In the genomic region with DNA sequence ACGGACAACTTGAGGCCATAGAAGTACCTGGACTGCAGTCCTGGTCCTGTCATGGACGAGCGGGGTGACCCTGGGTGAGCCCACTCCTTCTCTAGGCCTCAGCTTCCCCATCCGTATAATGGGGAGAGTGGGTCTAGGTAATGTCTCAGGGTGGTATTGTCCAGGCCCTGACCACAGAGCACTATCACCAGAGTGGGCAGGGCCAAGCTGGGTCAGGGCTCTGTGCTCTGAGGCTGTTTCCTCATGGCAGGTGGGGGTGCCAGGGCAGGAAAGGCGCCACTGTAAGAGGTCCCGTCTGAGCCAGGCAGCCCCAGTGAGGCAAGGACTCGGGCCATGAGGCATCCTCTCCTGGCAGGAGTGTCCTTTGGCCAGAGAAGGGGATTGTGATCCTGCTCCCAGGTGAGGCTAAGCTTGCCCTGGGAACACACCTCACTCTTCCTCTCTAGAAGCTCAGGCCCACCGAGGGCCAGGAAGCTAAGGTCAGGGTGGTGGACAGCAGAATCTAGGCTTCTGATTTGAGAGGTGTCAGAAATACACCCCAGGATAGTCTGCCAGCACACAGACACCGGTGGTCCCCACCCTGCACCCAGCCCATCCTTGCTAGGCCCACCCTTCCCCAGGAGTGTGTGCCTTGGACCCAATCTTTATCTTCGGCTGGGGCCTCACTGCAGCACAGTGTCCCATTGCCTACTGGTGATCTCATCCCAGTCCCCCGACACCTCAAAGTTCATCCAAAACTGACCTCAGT, we compare ENCODE assay signal across 22 cellular contexts. TPM values are rescaled to one million over a fixed set of nuclear protein-coding genes. Genes with fewer than 3 reads are reported as not detected.
DNase-seq lines count a peak whose midpoint lies in the region; ATAC-seq and TF ChIP-seq lines count a peak whose summit lies in the region.
"Had no signal": no experiment of that assay in that cellular context is flagged by ENCODE, and none has a peak within 500 bp of the region (broad histone marks: within the 10 kb centered on the region; RNA-seq: fewer than 3 reads in every experiment).

No MANE protein-coding gene starts in this region.

- no peak overlapping the region for H4K91ac ChIP-seq in IMR-90 (ENCODE audit: insufficient read depth, low read depth, low read length)

- H3K56ac ChIP-seq in IMR-90 (ENCODE audit: extremely low read depth, insufficient read depth, low read length): no peak overlapping the region

- no peak overlapping the region for H2BK15ac ChIP-seq in IMR-90 (ENCODE audit: low read depth, low read length)

- POLR2A ChIA-PET in IMR-90 (lab: Charles Lee; ENCODE audit: unreplicated experiment): no interaction called here

- in situ Hi-C loops in IMR-90 (cut with MboI; ENCODE audit: low sequenced_read_pairs): no loop called here

- H3K18ac ChIP-seq in IMR-90 (ENCODE audit: low read depth, low read length): no peak overlapping the region

- TF ChIP-seq POLR2A in IMR-90 (IDR thresholded peaks at IDR 0.05; ENCODE audit: low read depth, low read length): no peak

- H3K27me3 ChIP-seq in IMR-90 (ENCODE audit: control insufficient read depth, insufficient read depth, low read length) (peaks cover 9% of the 10 kb centered on the region), lower lobe of right lung (ENCODE audit: low read depth) (no peaks in the 10 kb centered on the region), skeletal muscle tissue (ENCODE audit: control insufficient read depth in 3 of 3, insufficient read depth in 3 of 3, low read length in 3 of 3) (no peaks in the 10 kb centered on the region)

- H3K79me1 ChIP-seq in IMR-90 (ENCODE audit: low read depth in 1 of 2, low read length in 2 of 2): peaks cover under 1 to 3% of the 10 kb centered on the region in 2 experiments; a peak in 2 of 4 replicates

- H3K9me3 ChIP-seq in IMR-90 (ENCODE audit: control insufficient read depth, insufficient read depth, low read length) (no peaks in the 10 kb centered on the region), lower lobe of right lung (no peaks in the 10 kb centered on the region), skeletal muscle tissue (ENCODE audit: control insufficient read depth in 3 of 3, low read length in 3 of 3) (no peaks in the 10 kb centered on the region)

- DNase-seq in IMR-90: no peak
- DNase-seq in coronary artery (ENCODE audit: low spot score): peak; percentile 69
- DNase-seq in lower lobe of right lung: no peak
- DNase-seq in middle frontal gyrus (ENCODE audit: extremely low spot score, low spot score): no peak
- no peak for DNase-seq in activated CD4-positive, CD25-positive, alpha-beta regulatory T cell (lab: John Stamatoyannopoulos, UW)
- no peak for DNase-seq in NOMO-1 (lab: John Stamatoyannopoulos, UW; ENCODE audit: unreplicated experiment in 2 of 2)
- DNase-seq in activated gamma-delta T cell treated with Interleukin-2 at 50 U/mL for 16 hours: no peak
- DNase-seq: activated CD4-positive, alpha-beta T cell treated with anti-CD3 and anti-CD28 coated beads, Interleukin-2, amount 50 U/mL, for 1 hour; CD8-positive, alpha-beta T cell; central memory CD4-positive, alpha-beta T cell; GF-D8; KG1; NCI-H1694; NCI-H748 treated with DMSO at 0.1 percent for 48 hours; nucleus accumbens; retina; SIG-M5; stimulated activated CD4-positive, alpha-beta T cell treated with anti-CD3 and anti-CD28 coated beads, Interleukin-15, amount 100 ng/mL, for 24 hours had no signal

- H3K4me3 ChIP-seq in IMR-90 (ENCODE audit: insufficient read depth, low read depth, low read length): no peak overlapping the region
- H3K4me3 ChIP-seq in coronary artery: no peak overlapping the region
- H3K4me3 ChIP-seq in lower lobe of right lung: no peak overlapping the region
- peak overlapping the region; percentile 15 to 58 (median 20) for H3K4me3 ChIP-seq in skeletal muscle tissue (ENCODE audit: low read length in 3 of 3)

- H2BK5ac ChIP-seq in IMR-90 (ENCODE audit: low read depth, low read length, poor library complexity, severe bottlenecking): no peak overlapping the region

- 0 out of 2 replicates have a peak overlapping the region, but pooled peaks have one; percentile 8 for H2BK20ac ChIP-seq in IMR-90 (ENCODE audit: low read depth, low read length)

- H4K20me1 ChIP-seq in IMR-90 (ENCODE audit: insufficient read depth, low read length): peaks cover under 1% of the 10 kb centered on the region

- peak overlapping the region; percentile 40; the same call in 1 of the 2 replicates for H3K4ac ChIP-seq in IMR-90 (ENCODE audit: low read depth, low read length)

- peak overlapping the region; percentile 38 for H2AFZ ChIP-seq in IMR-90 (replicated peaks; ENCODE audit: low read length, poor library complexity)

- TF ChIP-seq RAD21 in IMR-90 (IDR thresholded peaks at IDR 0.05; ENCODE audit: low read length): no peak

- H3K36me3 ChIP-seq in IMR-90 (ENCODE audit: control insufficient read depth, insufficient read depth, low read length): peaks cover 3% of the 10 kb centered on the region; the same call in 1 of the 2 replicates
- no peaks in the 10 kb centered on the region for H3K36me3 ChIP-seq in lower lobe of right lung
- H3K36me3 ChIP-seq in skeletal muscle tissue (ENCODE audit: control insufficient read depth in 3 of 3, insufficient read depth in 3 of 3, low read length in 3 of 3): no peaks in the 10 kb centered on the region

- H3K9ac ChIP-seq in IMR-90 (ENCODE audit: low read depth, low read length) (no peak overlapping the region), skeletal muscle tissue (ENCODE audit: low read depth in 1 of 3, low read length in 3 of 3) (peak overlapping the region; percentile 77 to 100 (median 84))

- H2AK5ac ChIP-seq in IMR-90 (ENCODE audit: low read depth, low read length): peak overlapping the region; percentile 37; the same call in 1 of the 2 replicates

- no peak overlapping the region for H3K14ac ChIP-seq in IMR-90 (replicated peaks; ENCODE audit: low read depth, low read length)

- intact Hi-C loops in IMR-90 (cut with micrococcal nuclease): loop anchor here (5.0 kb wide), 1 partner anchor 188 kb away; a partner anchor contains a TSS
- intact Hi-C loops in lower lobe of right lung (cut with DNase I): loop anchor here (5.0 kb wide), 1 partner anchor 97 kb away; no protein-coding TSS in a partner anchor

- H4K5ac ChIP-seq in IMR-90 (ENCODE audit: low read depth, low read length): 0 out of 2 replicates have a peak overlapping the region, but pooled peaks have one; percentile 5

- ATAC-seq in IMR-90 (ENCODE audit: low read depth) (no peak), lower lobe of right lung (peak in 1 of 2 donors; percentile 4)
- ATAC-seq: CD8-positive, alpha-beta T cell had no signal

- H3K4me2 ChIP-seq in IMR-90 (ENCODE audit: low read depth, low read length): no peak overlapping the region

- H3K23ac ChIP-seq in IMR-90 (ENCODE audit: low read depth, low read length): peak overlapping the region; percentile 9; the same call in 1 of the 2 replicates

- no peak overlapping the region for H3K27ac ChIP-seq in IMR-90 (ENCODE audit: insufficient read depth, low read length)
- H3K27ac ChIP-seq in coronary artery: peak overlapping the region; percentile 48 to 94
- peak overlapping the region; percentile 18 for H3K27ac ChIP-seq in lower lobe of right lung
- peak overlapping the region; percentile 97 for H3K27ac ChIP-seq in skeletal muscle tissue (ENCODE audit: low read depth, low read length)

- TF ChIP-seq CTCF in IMR-90 (conservative IDR thresholded peaks at IDR 0.05; ENCODE audit: low read depth, low read length): no peak
- no peak for TF ChIP-seq CTCF in coronary artery (IDR thresholded peaks at IDR 0.05)
- TF ChIP-seq CTCF in lower lobe of right lung (IDR thresholded peaks at IDR 0.05): no peak

- CTCF ChIA-PET in IMR-90 (lab: Yijun Ruan, JAX): interaction anchor here (0.6 kb wide), 1 partner anchor 389 kb away, joined by 3 read pairs; no protein-coding TSS in a partner anchor

- BruUV-seq in IMR-90 (replicated peaks; lab: Mats Ljungman, UMichigan): no TSS peak

- H3K9me1 ChIP-seq in IMR-90 (ENCODE audit: insufficient read depth, low read length): peaks cover under 1% of the 10 kb centered on the region; the same call in 1 of the 2 replicates

- peak overlapping the region; percentile 81 for H2AK9ac ChIP-seq in IMR-90 (replicated peaks; ENCODE audit: low read depth, low read length, poor library complexity)

- dilution Hi-C loops in IMR-90 (cut with HindIII; ENCODE audit: low sequenced_read_pairs, unreplicated experiment): no loop called here

- H4K8ac ChIP-seq in IMR-90 (ENCODE audit: low read depth in 2 of 2, low read length in 2 of 2): no peak overlapping the region

- H2BK120ac ChIP-seq in IMR-90 (ENCODE audit: low read depth, low read length): peak overlapping the region; percentile 22; the same call in 1 of the 2 replicates

- H3K4me1 ChIP-seq in IMR-90 (ENCODE audit: control insufficient read depth, insufficient read depth, low read length) (peaks cover 20% of the 10 kb centered on the region), lower lobe of right lung (peaks cover 23% of the 10 kb centered on the region), skeletal muscle tissue (ENCODE audit: control insufficient read depth in 3 of 3, insufficient read depth in 3 of 3, low read length in 3 of 3) (peaks cover 61 to 79% (median 65%) of the 10 kb centered on the region in 3 donors)

- 80% methylated on average over 2 of the region's 11 CpGs; no CpG with 5 or more reads in 1 of the 2 experiments for WGBS in IMR-90 (ENCODE audit: extremely low coverage in 2 of 2, insufficient read length in 1 of 2), 2 experiments

TF ChIP-seq in IMR-90, 13 proteins besides CTCF, POLR2A, EP300 and RAD21 (continues in another document):
- TF ChIP-seq MXI1 (IDR thresholded peaks at IDR 0.05; ENCODE audit: borderline replicate concordance, low read depth, low read length) (no peak), RFX5 (IDR thresholded peaks at IDR 0.05; ENCODE audit: low read depth, low read length) (no peak)

RNA-seq across cellular contexts. Expression of a gene that starts 1.5 kb away (rescaled TPM):
- total RNA-seq in IMR-90 (2012; rRNA removed): under 0.01 TPM in 2 replicates
- 0.24 TPM in 2 replicates for polyA plus RNA-seq in IMR-90 (2012; rRNA removed)
- 0.02 and 0.04 TPM in 2 replicates for polyA plus RNA-seq in IMR-90 (2012; cell fraction: cytosol; rRNA removed)
- polyA plus RNA-seq in IMR-90 (2012; cell fraction: nucleus; rRNA removed; ENCODE audit: low replicate concordance): 0.16 and 0.25 TPM in 2 replicates
- total RNA-seq in lower lobe of right lung: 0.92 TPM
- 4.7 TPM for total RNA-seq in skeletal muscle tissue
- total RNA-seq: CD8-positive, alpha-beta T cell; H4; mononuclear cell; T-helper 1 cell treated with Interleukin-12 subunit alpha and Interleukin-12 subunit beta and Interleukin-4 antibody, amounts not matched to agents 30 ng/mL and 1 ng/mL, for 36 hours had no signal

RNA-seq across cellular contexts. Expression of a gene that starts 19.1 kb away (rescaled TPM):
- total RNA-seq in IMR-90 (2012; rRNA removed): 3.0 and 3.1 TPM in 2 replicates
- 22.6 and 24.8 TPM in 2 replicates for polyA plus RNA-seq in IMR-90 (2012; rRNA removed)
- 10.2 and 21.0 TPM in 2 replicates for polyA plus RNA-seq in IMR-90 (2012; cell fraction: cytosol; rRNA removed)
- 33.0 and 36.8 TPM in 2 replicates for polyA plus RNA-seq in IMR-90 (2012; cell fraction: nucleus; rRNA removed; ENCODE audit: low replicate concordance)
- total RNA-seq in lower lobe of right lung: 90.6 TPM
- total RNA-seq in skeletal muscle tissue: 6.3 TPM
- total RNA-seq: T-helper 1 cell treated with Interleukin-12 subunit alpha and Interleukin-12 subunit beta and Interleukin-4 antibody, amounts not matched to agents 30 ng/mL and 1 ng/mL, for 36 hours had no signal

RNA-seq across cellular contexts. Expression of a gene that starts 41.3 kb away (rescaled TPM):
- total RNA-seq in IMR-90 (2012; rRNA removed) (26.2 and 33.1 TPM in 2 replicates), lower lobe of right lung (46.8 TPM), skeletal muscle tissue (18.8 TPM)
- 30.2 and 34.2 TPM in 2 replicates for polyA plus RNA-seq in IMR-90 (2012; rRNA removed)
- polyA plus RNA-seq in IMR-90 (2012; cell fraction: cytosol; rRNA removed): 8.5 and 20.5 TPM in 2 replicates
- 14.9 and 73.3 TPM in 2 replicates for polyA plus RNA-seq in IMR-90 (2012; cell fraction: nucleus; rRNA removed; ENCODE audit: low replicate concordance)

Comparison
In these comparisons a context has a peak if more than half of its experiments do, and no peak if none do; other contexts are left out.
1. H3K4me3 ChIP-seq: peak in skeletal muscle tissue (3 of 3); none in IMR-90 (single experiment), coronary artery (single experiment) and lower lobe of right lung (single experiment).
2. RNA of a gene that starts 19.1 kb away (total RNA-seq): 90.6 TPM in lower lobe of right lung (single experiment); 6.3 TPM in skeletal muscle tissue (single experiment) and 3.0 to 3.1 TPM in IMR-90; every median in the first group is over 10 times any median in the second.